20 cellular contexts compared by ENCODE assay signal in genomic region chr7:25600521-25600920, GRCh38.
DNase-seq lines count a peak whose midpoint lies in the region; ATAC-seq, FAIRE-seq and TF ChIP-seq lines count a peak whose summit lies in the region.
"Had no signal": no experiment of that assay in that cellular context is flagged by ENCODE, and none has a peak within 500 bp of the region (broad histone marks: within the 10 kb centered on the region; RNA-seq: fewer than 3 reads in every experiment).

No MANE protein-coding gene starts in this region.

- 0% methylated on average over 2 of the region's 2 CpGs for WGBS in K562 (ENCODE audit: insufficient coverage, low coverage, missing lambda C conversion rate)
- WGBS in smooth muscle cell (ENCODE audit: low lambda C conversion rate): 94% methylated on average over 2 of the region's 2 CpGs

- H3K79me2 ChIP-seq in K562 (ENCODE audit: control insufficient read depth, insufficient read depth, low read length) (no peaks in the 10 kb centered on the region), smooth muscle cell (ENCODE audit: low read depth) (no peaks in the 10 kb centered on the region)

- H3K27ac Mint-ChIP-seq in nephron: peak overlapping the region; percentile 43 to 76 (median 56)
- H3K27ac Mint-ChIP-seq in activated naive CD8-positive, alpha-beta T cell treated with anti-CD3 and anti-CD28 coated beads, Interleukin-2, amount 50 U/mL, for 24 hours: no peak overlapping the region
- H3K27ac Mint-ChIP-seq: B cell; CD4-positive, alpha-beta T cell; CD8-positive, alpha-beta T cell had no signal

- no TSS peak for BruUV-seq in K562 (replicated peaks; lab: Mats Ljungman, UMichigan)

- no peaks in the 10 kb centered on the region for H3K36me3 ChIP-seq in K562 (ENCODE audit: control insufficient read depth, insufficient read depth, low read length)
- no peaks in the 10 kb centered on the region for H3K36me3 ChIP-seq in smooth muscle cell (ENCODE audit: low read depth)
- no peaks in the 10 kb centered on the region for H3K36me3 ChIP-seq in right atrium auricular region
- H3K36me3 ChIP-seq: BLaER1 treated with 17β-estradiol and CSF1 and Interleukin-3, amounts not matched to agents 10 nM and 100 nM had no signal

- peaks cover 0 to 15% of the 10 kb centered on the region in 2 experiments; a peak in 4 of 5 replicates for H3K27me3 ChIP-seq in K562 (ENCODE audit: control insufficient read depth in 2 of 2, insufficient read depth in 2 of 2, low read length in 2 of 2)
- H3K27me3 ChIP-seq in smooth muscle cell (ENCODE audit: low read depth): no peaks in the 10 kb centered on the region
- no peaks in the 10 kb centered on the region for H3K27me3 ChIP-seq in right atrium auricular region
- H3K27me3 ChIP-seq: BLaER1 treated with 17β-estradiol and CSF1 and Interleukin-3, amounts not matched to agents 10 nM and 100 nM had no signal

- DNase-seq in K562 (ENCODE audit: extremely low read depth in 1 of 4, low spot score in 3 of 4): no peak
- no peak for DNase-seq in smooth muscle cell (lab: John Stamatoyannopoulos, UW; ENCODE audit: unreplicated experiment)
- no peak for DNase-seq in right atrium auricular region (ENCODE audit: low spot score)
- no peak for DNase-seq in activated naive CD8-positive, alpha-beta T cell treated with anti-CD3 and anti-CD28 coated beads, Interleukin-2, amount 50 U/mL, for 24 hours
- DNase-seq: AML-193; Caco-2; Calu3; CD4-positive, alpha-beta T cell; CD8-positive, alpha-beta T cell; DMS79 treated with DMSO at 0.1 percent for 48 hours; GF-D8 had no signal

- no peaks in the 10 kb centered on the region for H3K9me1 ChIP-seq in K562 (ENCODE audit: control insufficient read depth, insufficient read depth, low read length)

- FAIRE-seq in K562 (lab: Jason Lieb, UNC): no peak
- FAIRE-seq: A549, D721Med, GM12891, GM19239 had no signal

- H3K36me3 Mint-ChIP-seq in nephron (ENCODE audit: low read depth): peaks cover 5% of the 10 kb centered on the region
- H3K36me3 Mint-ChIP-seq in activated naive CD8-positive, alpha-beta T cell treated with anti-CD3 and anti-CD28 coated beads, Interleukin-2, amount 50 U/mL, for 24 hours (ENCODE audit: low read depth): no peaks in the 10 kb centered on the region
- H3K36me3 Mint-ChIP-seq: CD8-positive, alpha-beta T cell had no signal

- H3K4me3 ChIP-seq in K562 (no peak overlapping the region), smooth muscle cell (no peak overlapping the region), right atrium auricular region (no peak overlapping the region)
- H3K4me3 ChIP-seq: A549; BLaER1 treated with 17β-estradiol and CSF1 and Interleukin-3, amounts not matched to agents 10 nM and 100 nM had no signal

- in situ Hi-C loops in K562 (cut with MboI): no loop called here

- ATAC-seq in K562: no peak
- ATAC-seq in activated naive CD8-positive, alpha-beta T cell treated with anti-CD3 and anti-CD28 coated beads, Interleukin-2, amount 50 U/mL, for 24 hours: no peak
- ATAC-seq: A549; CD8-positive, alpha-beta T cell had no signal

- intact Hi-C loops in K562 (cut with micrococcal nuclease): no loop called here

- TF ChIP-seq POLR2A in K562 (conservative IDR thresholded peaks at IDR 0.05): no peak

- H2AFZ ChIP-seq in K562 (ENCODE audit: low read depth, low read length) (no peak overlapping the region), smooth muscle cell (ENCODE audit: low read depth) (peak overlapping the region; percentile 58)

- no peak for TF ChIP-seq RAD21 in K562 (CRISPR knock-in tag; conservative IDR thresholded peaks at IDR 0.05 in 1 of 2, IDR thresholded peaks at IDR 0.05 in 1 of 2)

- TF ChIP-seq CTCF in K562 (IDR thresholded peaks at IDR 0.05 in 2 of 3, conservative IDR thresholded peaks at IDR 0.05 in 1 of 3; ENCODE audit: insufficient read depth in 2 of 3, low read depth in 1 of 3, low read length in 3 of 3) (no peak), nephron (IDR thresholded peaks at IDR 0.05; ENCODE audit: unreplicated experiment in 3 of 3) (no peak), smooth muscle cell (IDR thresholded peaks at IDR 0.05; ENCODE audit: borderline replicate concordance, insufficient read depth, poor library complexity, severe bottlenecking) (no peak), right atrium auricular region (IDR thresholded peaks at IDR 0.05) (no peak)

- H3K4me3 Mint-ChIP-seq in nephron: no peak overlapping the region
- H3K4me3 Mint-ChIP-seq in activated naive CD8-positive, alpha-beta T cell treated with anti-CD3 and anti-CD28 coated beads, Interleukin-2, amount 50 U/mL, for 24 hours: no peak overlapping the region
- H3K4me3 Mint-ChIP-seq: B cell; CD8-positive, alpha-beta T cell had no signal

- no peak overlapping the region for H3K27ac ChIP-seq in K562 (ENCODE audit: extremely low read depth, low read depth, low read length)
- H3K27ac ChIP-seq in smooth muscle cell (ENCODE audit: low read depth): no peak overlapping the region
- no peak overlapping the region for H3K27ac ChIP-seq in right atrium auricular region
- H3K27ac ChIP-seq: 22Rv1; A549; BLaER1 treated with 17β-estradiol and CSF1 and Interleukin-3, amounts not matched to agents 10 nM and 100 nM; C4-2B had no signal

- POLR2A ChIA-PET in K562 (lab: Yijun Ruan, JAX): no interaction called here

- H4K20me1 ChIP-seq in K562 (replicated peaks; ENCODE audit: control insufficient read depth, insufficient read depth, low read length) (no peaks in the 10 kb centered on the region), smooth muscle cell (ENCODE audit: low read depth) (no peaks in the 10 kb centered on the region)
- H4K20me1 ChIP-seq: BLaER1 treated with 17β-estradiol and CSF1 and Interleukin-3, amounts not matched to agents 10 nM and 100 nM had no signal

- H3K4me1 Mint-ChIP-seq in nephron: peaks cover 6% of the 10 kb centered on the region
- peaks cover 4% of the 10 kb centered on the region for H3K4me1 Mint-ChIP-seq in activated naive CD8-positive, alpha-beta T cell treated with anti-CD3 and anti-CD28 coated beads, Interleukin-2, amount 50 U/mL, for 24 hours
- H3K4me1 Mint-ChIP-seq: B cell had no signal

- H3K4me2 ChIP-seq in K562 (ENCODE audit: insufficient read depth, low read length): no peak overlapping the region
- no peak overlapping the region for H3K4me2 ChIP-seq in smooth muscle cell
- H3K4me2 ChIP-seq: A549; BLaER1 treated with 17β-estradiol and CSF1 and Interleukin-3, amounts not matched to agents 10 nM and 100 nM had no signal

- peaks cover 3% of the 10 kb centered on the region for H3K9me3 Mint-ChIP-seq in nephron
- H3K9me3 Mint-ChIP-seq in activated naive CD8-positive, alpha-beta T cell treated with anti-CD3 and anti-CD28 coated beads, Interleukin-2, amount 50 U/mL, for 24 hours: no peaks in the 10 kb centered on the region
- H3K9me3 Mint-ChIP-seq: CD4-positive, alpha-beta T cell; CD8-positive, alpha-beta T cell had no signal

- no peaks in the 10 kb centered on the region for H3K9me3 ChIP-seq in K562 (replicated peaks; ENCODE audit: control insufficient read depth, insufficient read depth, low read depth, low read length)
- H3K9me3 ChIP-seq in smooth muscle cell (replicated peaks; ENCODE audit: low read depth): no peaks in the 10 kb centered on the region
- no peaks in the 10 kb centered on the region for H3K9me3 ChIP-seq in right atrium auricular region
- H3K9me3 ChIP-seq: A549, Caco-2 had no signal

- no peaks in the 10 kb centered on the region for H3F3A ChIP-seq in smooth muscle cell (ENCODE audit: low read depth)

- H3K4me1 ChIP-seq in K562 (replicated peaks in 1 of 2; ENCODE audit: control insufficient read depth in 2 of 2, insufficient read depth in 2 of 2, low read length in 2 of 2): no peaks in the 10 kb centered on the region; a peak in 1 of 5 replicates
- peaks cover 3% of the 10 kb centered on the region for H3K4me1 ChIP-seq in smooth muscle cell (ENCODE audit: low read depth)
- peaks cover 0 to 4% of the 10 kb centered on the region in 2 donors for H3K4me1 ChIP-seq in right atrium auricular region
- H3K4me1 ChIP-seq: A549 had no signal

- TF ChIP-seq EP300 in K562 (IDR thresholded peaks at IDR 0.05; ENCODE audit: low read length): no peak

- H3K27me3 Mint-ChIP-seq in nephron (ENCODE audit: low read depth): no peaks in the 10 kb centered on the region
- H3K27me3 Mint-ChIP-seq in activated naive CD8-positive, alpha-beta T cell treated with anti-CD3 and anti-CD28 coated beads, Interleukin-2, amount 50 U/mL, for 24 hours: no peaks in the 10 kb centered on the region
- H3K27me3 Mint-ChIP-seq: CD4-positive, alpha-beta T cell had no signal

- H3K9ac ChIP-seq in K562 (ENCODE audit: insufficient read depth in 1 of 2, low read depth in 2 of 2, low read length in 2 of 2): no peak overlapping the region
- no peak overlapping the region for H3K9ac ChIP-seq in smooth muscle cell (ENCODE audit: low read depth)
- H3K9ac ChIP-seq: BLaER1 treated with 17β-estradiol and CSF1 and Interleukin-3, amounts not matched to agents 10 nM and 100 nM had no signal

- CTCF ChIA-PET in K562 (lab: Yijun Ruan, JAX; ENCODE audit: low intra/inter-chr PET ratio): no interaction called here

TF ChIP-seq in K562, 482 proteins besides CTCF, POLR2A, EP300 and RAD21 (continues in another document):
- TF ChIP-seq GABPB2 (CRISPR knock-in tag; conservative IDR thresholded peaks at IDR 0.05): no peak
- TF ChIP-seq BHLHE40 (IDR thresholded peaks at IDR 0.05; ENCODE audit: low read length): no peak
- no peak for TF ChIP-seq SLC30A9 (CRISPR knock-in tag; IDR thresholded peaks at IDR 0.05)
- TF ChIP-seq ZNF766 (CRISPR knock-in tag; conservative IDR thresholded peaks at IDR 0.05): peak; percentile 97
- TF ChIP-seq STAG1 (CRISPR knock-in tag; IDR thresholded peaks at IDR 0.05; ENCODE audit: borderline replicate concordance): no peak
- TF ChIP-seq KLF16 (IDR thresholded peaks at IDR 0.05): no peak
- no peak for TF ChIP-seq SMAD3 (CRISPR knock-in tag; conservative IDR thresholded peaks at IDR 0.05)
- no peak for TF ChIP-seq ARID3B (CRISPR knock-in tag; IDR thresholded peaks at IDR 0.05; ENCODE audit: borderline replicate concordance)
- TF ChIP-seq ARID1B (IDR thresholded peaks at IDR 0.05): 0 out of 2 replicates have a peak, but pooled peaks have one; percentile 16
- no peak for TF ChIP-seq HSF4 (CRISPR knock-in tag; IDR thresholded peaks at IDR 0.05; ENCODE audit: borderline replicate concordance)
- no peak for TF ChIP-seq SMARCE1 (IDR thresholded peaks at IDR 0.05)
